8 cellular contexts compared by ENCODE assay signal in the genomic region with DNA sequence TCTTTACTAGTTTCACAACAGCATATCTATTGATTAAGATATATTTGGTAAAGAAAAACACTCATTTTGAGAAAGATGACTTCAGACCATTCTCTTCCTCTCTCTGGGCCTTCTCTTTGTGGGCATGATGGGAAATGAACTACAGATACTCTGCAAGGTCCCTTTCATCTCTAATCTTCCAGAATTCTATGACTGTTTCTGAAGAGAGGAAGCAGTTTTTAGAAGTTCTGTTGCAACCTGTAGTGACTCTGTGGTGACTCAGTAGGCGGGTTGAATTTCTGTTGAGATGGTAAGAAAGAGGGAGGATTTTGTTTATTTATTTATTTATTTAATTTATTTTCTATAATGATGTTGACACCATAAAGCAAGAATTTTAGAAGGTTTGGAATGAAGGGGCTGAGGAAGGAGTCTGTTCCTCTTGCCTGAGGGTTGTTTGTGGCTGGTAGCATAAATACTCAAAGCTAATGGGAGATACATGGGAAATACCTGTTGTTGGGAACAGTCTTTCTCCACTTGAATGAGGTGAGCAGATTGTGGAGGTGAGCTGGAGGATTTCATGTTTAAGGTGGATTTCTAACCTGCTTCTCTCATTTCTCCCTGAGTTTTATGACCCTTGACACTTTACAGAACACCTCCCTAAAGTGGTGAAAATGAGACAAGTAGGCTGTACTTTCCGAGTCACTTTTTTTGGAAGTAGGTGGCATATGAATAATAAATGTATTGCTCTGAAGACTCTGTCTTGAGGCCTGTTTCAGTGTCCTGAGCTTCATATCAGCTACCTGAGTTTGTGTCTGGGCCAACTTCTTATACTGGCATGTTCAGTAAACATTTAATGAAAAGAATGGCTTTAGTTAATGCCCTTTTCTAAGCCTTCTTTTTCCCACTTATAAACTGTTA. TPM values are rescaled to one million over a fixed set of nuclear protein-coding genes. Genes with fewer than 3 reads are reported as not detected.
DNase-seq lines count a peak whose midpoint lies in the region; ATAC-seq and TF ChIP-seq lines count a peak whose summit lies in the region.

No MANE protein-coding gene starts in this region.

- H3K4me3 ChIP-seq in mammary epithelial cell (replicated peaks in 1 of 3; ENCODE audit: insufficient read depth in 1 of 3, low read depth in 2 of 3, low read length in 3 of 3) (no peak overlapping the region), transverse colon (no peak overlapping the region)

- no peaks in the 10 kb centered on the region for H3K27me3 Mint-ChIP-seq in activated CD4-positive, alpha-beta T cell treated with anti-CD3 and anti-CD28 coated beads for 36 hours

- H3K27ac ChIP-seq in mammary epithelial cell (ENCODE audit: insufficient read depth, low read depth, low read length) (peak overlapping the region; percentile 40), transverse colon (peak overlapping the region in 2 of 4 donors; percentile 10 to 14)

- peak; percentile 97 for ATAC-seq in activated CD4-positive, alpha-beta T cell treated with anti-CD3 and anti-CD28 coated beads for 36 hours

- H3K27ac Mint-ChIP-seq in activated CD4-positive, alpha-beta T cell treated with anti-CD3 and anti-CD28 coated beads for 36 hours = peak overlapping the region; percentile 78

- WGBS in mammary epithelial cell (ENCODE audit: low coverage, missing lambda C conversion rate) = 54% methylated on average over 2 of the region's 2 CpGs
- 73 to 76% methylated on average over 2 of the region's 2 CpGs for WGBS in transverse colon (ENCODE audit: low coverage in 1 of 2), 2 donors

- peaks cover 57% of the 10 kb centered on the region for H3K79me2 ChIP-seq in mammary epithelial cell (ENCODE audit: insufficient read depth, low read length)

- POLR2A ChIA-PET in activated CD4-positive, alpha-beta T cell treated with anti-CD3 and anti-CD28 coated beads for 36 hours (lab: Charles Lee) = interaction anchor here (0.5 kb wide), 1 partner anchor 36 kb away, joined by 3 read pairs; no protein-coding TSS in a partner anchor

- in situ Hi-C loops in mammary epithelial cell (cut with MboI; ENCODE audit: low sequenced_read_pairs in 2 of 2) (no loop called here), transverse colon (cut with MboI; ENCODE audit: low pct_ligation_motif_present in 1 of 4, low pct_unique_long_range_greater_than_20kb in 1 of 4, low sequenced_read_pairs in 3 of 4) (no loop called here)

- H3K36me3 Mint-ChIP-seq in activated CD4-positive, alpha-beta T cell treated with anti-CD3 and anti-CD28 coated beads for 36 hours (ENCODE audit: low read depth) = peaks cover 6% of the 10 kb centered on the region

- dilution Hi-C loops in mammary epithelial cell (cut with HindIII; ENCODE audit: low sequenced_read_pairs) = no loop called here

- no peaks in the 10 kb centered on the region for H4K20me1 ChIP-seq in mammary epithelial cell (ENCODE audit: insufficient read depth, low read length)

- no peak overlapping the region for H2AFZ ChIP-seq in mammary epithelial cell (ENCODE audit: low read depth, low read length)

- no peak for TF ChIP-seq EP300 in transverse colon (IDR thresholded peaks at IDR 0.05; ENCODE audit: low read depth)

- H3K4me1 ChIP-seq in mammary epithelial cell (ENCODE audit: insufficient read depth, low read length) (peaks cover 27% of the 10 kb centered on the region), transverse colon (peaks cover 8 to 69% (median 31%) of the 10 kb centered on the region in 4 donors)

- no peak for TF ChIP-seq CTCF in mammary epithelial cell (conservative IDR thresholded peaks at IDR 0.05 in 1 of 2, IDR thresholded peaks at IDR 0.05 in 1 of 2; ENCODE audit: extremely low read depth in 1 of 2, insufficient read depth in 1 of 2, low read depth in 1 of 2, low read length in 2 of 2)
- TF ChIP-seq CTCF in transverse colon (IDR thresholded peaks at IDR 0.05) = no peak

- H3K36me3 ChIP-seq in mammary epithelial cell (ENCODE audit: insufficient read depth, low read length) (peaks cover 16% of the 10 kb centered on the region), transverse colon (peaks cover 0 to 5% (median 0%) of the 10 kb centered on the region in 4 donors)

- peak; percentile 64 for DNase-seq in activated CD4-positive, alpha-beta T cell treated with anti-CD3 and anti-CD28 coated beads for 36 hours
- no peak for DNase-seq in activated CD4-positive, alpha-beta T cell treated with anti-CD3 and anti-CD28 coated beads for 1 hour
- peak; percentile 76 for DNase-seq in RPMI7951 (ENCODE audit: low read depth)
- DNase-seq in mammary epithelial cell = peak; percentile 84
- peak in 2 of 3 donors; percentile 21 to 43 for DNase-seq in stimulated activated CD4-positive, alpha-beta T cell treated with anti-CD3 and anti-CD28 coated beads, TNF-alpha, amount 100 ng/mL, for 48 hours (ENCODE audit: low read depth in 3 of 3)
- no peak for DNase-seq in OCI-M2 (lab: John Stamatoyannopoulos, UW; ENCODE audit: unreplicated experiment)
- DNase-seq in 8988T = no peak
- no peak for DNase-seq in transverse colon

- H3K9me3 ChIP-seq in mammary epithelial cell (replicated peaks; ENCODE audit: insufficient read depth, low read length) = no peaks in the 10 kb centered on the region
- H3K9me3 ChIP-seq in transverse colon = no peaks in the 10 kb centered on the region

- H3K27me3 ChIP-seq in mammary epithelial cell (ENCODE audit: insufficient read depth, low read length) (no peaks in the 10 kb centered on the region), transverse colon (no peaks in the 10 kb centered on the region)

- CTCF ChIA-PET in activated CD4-positive, alpha-beta T cell treated with anti-CD3 and anti-CD28 coated beads for 36 hours (lab: Charles Lee) = interaction anchor here (0.5 to 1.2 kb wide), 6 partner anchors 12 to 1715 kb away, joined by 3 to 5 read pairs (median 4); a partner anchor contains a TSS
- CTCF ChIA-PET in mammary epithelial cell (lab: Charles Lee; ENCODE audit: low non-redundant PET) = no interaction called here

- H3K9me3 Mint-ChIP-seq in activated CD4-positive, alpha-beta T cell treated with anti-CD3 and anti-CD28 coated beads for 36 hours (ENCODE audit: low read depth) = no peaks in the 10 kb centered on the region

- TSS peak; percentile 19 for BruUV-seq in mammary epithelial cell (replicated peaks; lab: Mats Ljungman, UMichigan)

- no peak for TF ChIP-seq POLR2A in transverse colon (IDR thresholded peaks at IDR 0.05)

- H3K4me1 Mint-ChIP-seq in activated CD4-positive, alpha-beta T cell treated with anti-CD3 and anti-CD28 coated beads for 36 hours = peaks cover 42% of the 10 kb centered on the region

- H3K9ac ChIP-seq in mammary epithelial cell (ENCODE audit: insufficient read depth, low read length) = no peak overlapping the region

- peak overlapping the region; percentile 16 for H3K4me3 Mint-ChIP-seq in activated CD4-positive, alpha-beta T cell treated with anti-CD3 and anti-CD28 coated beads for 36 hours

- intact Hi-C loops in activated CD4-positive, alpha-beta T cell treated with anti-CD3 and anti-CD28 coated beads for 36 hours (cut with DNase I, micrococcal nuclease) = loop anchor here (1.0 kb wide), 4 partner anchors 15 to 414 kb away; a partner anchor contains a TSS
- intact Hi-C loops in mammary epithelial cell (cut with micrococcal nuclease) = loop anchor here (1.0 kb wide), 2 partner anchors 15 to 31 kb away; a partner anchor contains a TSS
- intact Hi-C loops in transverse colon (cut with DNase I; ENCODE audit: low total_unique reads) = loop anchor here (5.0 kb wide), 1 partner anchor 1394 kb away; no protein-coding TSS in a partner anchor

- peak overlapping the region; percentile 64 for H3K4me2 ChIP-seq in mammary epithelial cell (ENCODE audit: insufficient read depth, low read depth, low read length)

RNA-seq across cellular contexts. Expression of a gene that starts 15.0 kb away (rescaled TPM):
- total RNA-seq in activated CD4-positive, alpha-beta T cell treated with anti-CD3 and anti-CD28 coated beads for 36 hours = 10 to 100 TPM; 29.9 to 35.1 TPM
- 46.1 and 48.2 TPM in 2 replicates for total RNA-seq in RPMI7951 (2014; rRNA removed; shearing (Covaris generic))
- 100 to 1,000 TPM in 1 of 2 donors, 10 to 100 TPM in 1; 79.5 to 103 TPM for total RNA-seq in mammary epithelial cell
- 104 TPM for polyA plus RNA-seq in mammary epithelial cell
- 396 TPM for polyA minus RNA-seq in mammary epithelial cell
- total RNA-seq in transverse colon = 100 to 1,000 TPM; 257 to 393 (median 359) TPM

RNA-seq across cellular contexts. Expression of a gene that starts 18.8 kb away (rescaled TPM):
- total RNA-seq in activated CD4-positive, alpha-beta T cell treated with anti-CD3 and anti-CD28 coated beads for 36 hours = 10 to 100 TPM; 12.7 to 15.0 TPM
- 3.9 and 4.1 TPM in 2 replicates for total RNA-seq in RPMI7951 (2014; rRNA removed; shearing (Covaris generic))
- total RNA-seq in mammary epithelial cell (10 to 100 TPM; 13.8 to 19.1 TPM), transverse colon (10 to 100 TPM; 11.2 to 19.1 (median 15.1) TPM)
- polyA plus RNA-seq in mammary epithelial cell = 4.5 TPM
- 6.6 TPM for polyA minus RNA-seq in mammary epithelial cell

Comparison
In these comparisons a context has a peak if more than half of its experiments do, and no peak if none do; other contexts are left out.
1. DNase-seq: peak in activated CD4-positive, alpha-beta T cell treated with anti-CD3 and anti-CD28 coated beads for 36 hours (single experiment), RPMI7951 (single experiment), mammary epithelial cell (single experiment) and stimulated activated CD4-positive, alpha-beta T cell treated with anti-CD3 and anti-CD28 coated beads, TNF-alpha, amount 100 ng/mL, for 48 hours (2 of 3); none in activated CD4-positive, alpha-beta T cell treated with anti-CD3 and anti-CD28 coated beads for 1 hour (single experiment), OCI-M2 (single experiment), 8988T (single experiment) and transverse colon (single experiment).